In genomic region chr17:32503251-32504165, GRCh38 we compare ENCODE assay signal across 8 cellular contexts. TPM values are rescaled to one million over a fixed set of nuclear protein-coding genes. Genes with fewer than 3 reads are reported as not detected.
DNase-seq lines count a peak whose midpoint lies in the region; ATAC-seq and FAIRE-seq lines count a peak whose summit lies in the region.

No MANE protein-coding gene starts in this region.

- no peaks in the 10 kb centered on the region for H3K27me3 Mint-ChIP-seq in CD8-positive, alpha-beta memory T cell

- peaks cover 75% of the 10 kb centered on the region for H3K4me1 ChIP-seq in CD8-positive, alpha-beta memory T cell (ENCODE audit: insufficient read depth, low read length)

- H3K9me3 ChIP-seq in CD8-positive, alpha-beta memory T cell (ENCODE audit: low read length): no peaks in the 10 kb centered on the region

- no peaks in the 10 kb centered on the region for H3K36me3 Mint-ChIP-seq in CD8-positive, alpha-beta memory T cell

- DNase-seq in CD8-positive, alpha-beta memory T cell: peak in 3 of 5 donors; percentile 63 to 72 (median 64)
- peak; percentile 63 for DNase-seq in GM19238 (ENCODE audit: insufficient read length, low spot score)
- DNase-seq in SKM-1 (lab: John Stamatoyannopoulos, UW; ENCODE audit: unreplicated experiment): peak; percentile 63
- DNase-seq in kidney tubule cell (ENCODE audit: low spot score): peak; percentile 33
- no peak for DNase-seq in NCI-H2107 treated with DMSO at 0.1 percent for 48 hours (lab: John Stamatoyannopoulos, UW; ENCODE audit: unreplicated experiment)
- DNase-seq in SW 1271 (lab: John Stamatoyannopoulos, UW): no peak
- no peak for DNase-seq in HTR-8/SVneo (ENCODE audit: insufficient read length, low spot score)

- FAIRE-seq in HTR-8/SVneo (lab: Jason Lieb, UNC): no peak

- H3K36me3 ChIP-seq in CD8-positive, alpha-beta memory T cell (ENCODE audit: insufficient read depth, low read length): no peaks in the 10 kb centered on the region

- peak overlapping the region; percentile 95 to 99 (median 97) for H3K27ac Mint-ChIP-seq in CD8-positive, alpha-beta memory T cell

- H3K9me3 Mint-ChIP-seq in CD8-positive, alpha-beta memory T cell: no peaks in the 10 kb centered on the region

- peak; percentile 88 for ATAC-seq in HG03103 (IDR thresholded peaks at IDR 0.05; ENCODE audit: low read depth, unreplicated experiment)

- no peaks in the 10 kb centered on the region for H3K27me3 ChIP-seq in CD8-positive, alpha-beta memory T cell (ENCODE audit: insufficient read depth, low read length, poor library complexity, severe bottlenecking)

- POLR2A ChIA-PET in CD8-positive, alpha-beta memory T cell (lab: Charles Lee): interaction anchor here (0.6 kb wide), 1 partner anchor 17 kb away, joined by 3 read pairs; no protein-coding TSS in a partner anchor

- peaks cover 56 to 60% (median 57%) of the 10 kb centered on the region in 3 donors for H3K4me1 Mint-ChIP-seq in CD8-positive, alpha-beta memory T cell

- peak overlapping the region; percentile 15 to 81 (median 72) for H3K4me3 Mint-ChIP-seq in CD8-positive, alpha-beta memory T cell

- CTCF ChIA-PET in CD8-positive, alpha-beta memory T cell (lab: Charles Lee): interaction anchor here (1.3 to 2.5 kb wide), 3 partner anchors 12 to 20 kb away, joined by 4 to 9 read pairs (median 5); no protein-coding TSS in a partner anchor

- H3K4me3 ChIP-seq in CD8-positive, alpha-beta memory T cell (ENCODE audit: low read length): peak overlapping the region; percentile 45

- peak overlapping the region; percentile 35 for H3K27ac ChIP-seq in CD8-positive, alpha-beta memory T cell (ENCODE audit: low read depth, low read length)

RNA-seq across cellular contexts. Expression of gene CDK5R1, which starts 16.7 kb away (rescaled TPM):
- total RNA-seq in CD8-positive, alpha-beta memory T cell: 1 to 10 TPM; 6.8 to 7.0 TPM
- 6.0 TPM for polyA plus RNA-seq in CD8-positive, alpha-beta memory T cell

RNA-seq across cellular contexts. Expression of gene PSMD11, which starts 59.2 kb away (rescaled TPM):
- 100 to 1,000 TPM; 175 to 187 TPM for total RNA-seq in CD8-positive, alpha-beta memory T cell
- 145 TPM for polyA plus RNA-seq in CD8-positive, alpha-beta memory T cell

Comparison
In these comparisons a context has a peak if more than half of its experiments do, and no peak if none do; other contexts are left out.
1. DNase-seq: peak in CD8-positive, alpha-beta memory T cell (3 of 5), GM19238 (single experiment), SKM-1 (single experiment) and kidney tubule cell (single experiment); none in NCI-H2107 treated with DMSO at 0.1 percent for 48 hours (single experiment), SW 1271 (0 of 2) and HTR-8/SVneo (single experiment).